ENCODE assay signal across 1 cellular context in genomic region chr7:6221340-6222319, GRCh38.
TF ChIP-seq lines count a peak whose summit lies in the region.

No MANE protein-coding gene starts in this region.

TF ChIP-seq in K562, 482 proteins besides CTCF, POLR2A, EP300 and RAD21 (continued from another document and continues in another):
- no peak for TF ChIP-seq ATF2 (CRISPR knock-in tag; IDR thresholded peaks at IDR 0.05)
- no peak for TF ChIP-seq THRB (CRISPR knock-in tag; conservative IDR thresholded peaks at IDR 0.05)
- TF ChIP-seq FOXA1 (IDR thresholded peaks at IDR 0.05; ENCODE audit: borderline replicate concordance), result no peak
- TF ChIP-seq FOXJ2 (tag; IDR thresholded peaks at IDR 0.05), result no peak
- no peak for TF ChIP-seq TCF15 (CRISPR knock-in tag; IDR thresholded peaks at IDR 0.05)
- TF ChIP-seq CHD1 (IDR thresholded peaks at IDR 0.05; ENCODE audit: low read length), result no peak
- TF ChIP-seq ZBTB26 (CRISPR knock-in tag; IDR thresholded peaks at IDR 0.05), result no peak
- no peak for TF ChIP-seq U2AF1 (optimal IDR thresholded peaks at IDR 0.05; ENCODE audit: low read depth, low read length)
- no peak; the same call in 1 of the 2 replicates for TF ChIP-seq HMG20A (CRISPR knock-in tag; conservative IDR thresholded peaks at IDR 0.05)
- TF ChIP-seq ZNF780A (CRISPR knock-in tag; IDR thresholded peaks at IDR 0.05), result no peak
- TF ChIP-seq HMGN3 (IDR thresholded peaks at IDR 0.05; ENCODE audit: borderline replicate concordance, extremely low read depth, insufficient read length, low read depth, low read length), result no peak
- no peak for TF ChIP-seq ARHGAP35 (IDR thresholded peaks at IDR 0.05; ENCODE audit: partially characterized antibody)
- no peak for TF ChIP-seq ETV5 (CRISPR knock-in tag; IDR thresholded peaks at IDR 0.05; ENCODE audit: low read depth)
- no peak for TF ChIP-seq ZNF354B (CRISPR knock-in tag; IDR thresholded peaks at IDR 0.05)
- TF ChIP-seq SNIP1 (IDR thresholded peaks at IDR 0.05; ENCODE audit: low read depth), result no peak
- no peak for TF ChIP-seq ETS1 (conservative IDR thresholded peaks at IDR 0.05; ENCODE audit: control insufficient read depth, low read depth, low read length)
- TF ChIP-seq CBX3 (IDR thresholded peaks at IDR 0.05; ENCODE audit: borderline replicate concordance in 1 of 2, low read length in 2 of 2), result no peak
- TF ChIP-seq AFF1 (IDR thresholded peaks at IDR 0.05; ENCODE audit: low read depth in 1 of 2, partially characterized antibody in 2 of 2), result peak in 1 of 2 experiments; percentile 48
- TF ChIP-seq BRF2 (IDR thresholded peaks at IDR 0.05; ENCODE audit: borderline replicate concordance, insufficient read depth, insufficient read length), result no peak
- no peak for TF ChIP-seq NELFE (IDR thresholded peaks at IDR 0.05; ENCODE audit: insufficient read depth, insufficient read length)
- TF ChIP-seq TAF9B (IDR thresholded peaks at IDR 0.05; ENCODE audit: partially characterized antibody), result no peak
- TF ChIP-seq ZBTB5 (IDR thresholded peaks at IDR 0.05), result no peak
- TF ChIP-seq ZNF785 (CRISPR knock-in tag; IDR thresholded peaks at IDR 0.05), result no peak
- no peak for TF ChIP-seq BRD9 (IDR thresholded peaks at IDR 0.05; ENCODE audit: low read depth, partially characterized antibody)
- TF ChIP-seq RFX7 (CRISPR knock-in tag; IDR thresholded peaks at IDR 0.05), result no peak
- TF ChIP-seq ZSCAN29 (IDR thresholded peaks at IDR 0.05), result no peak
- no peak for TF ChIP-seq ZC3H8 (IDR thresholded peaks at IDR 0.05)
- no peak for TF ChIP-seq DMBX1 (CRISPR knock-in tag; IDR thresholded peaks at IDR 0.05; ENCODE audit: borderline replicate concordance)
- no peak for TF ChIP-seq UBTF (IDR thresholded peaks at IDR 0.05; ENCODE audit: borderline replicate concordance in 1 of 2, low read depth in 2 of 2, low read length in 2 of 2)
- no peak for TF ChIP-seq ZNF707 (CRISPR knock-in tag; conservative IDR thresholded peaks at IDR 0.05)
- no peak for TF ChIP-seq ZNF384 (IDR thresholded peaks at IDR 0.05; ENCODE audit: low read depth, low read length)
- no peak for TF ChIP-seq NFATC3 (IDR thresholded peaks at IDR 0.05)
- TF ChIP-seq ZNF23 (CRISPR knock-in tag; IDR thresholded peaks at IDR 0.05), result no peak
- TF ChIP-seq ZBTB17 (CRISPR knock-in tag; IDR thresholded peaks at IDR 0.05), result no peak
- TF ChIP-seq HDAC6 (IDR thresholded peaks at IDR 0.05; ENCODE audit: low read depth, low read length), result no peak
- TF ChIP-seq RFX1 (IDR thresholded peaks at IDR 0.05), result no peak
- TF ChIP-seq ZNF766 (CRISPR knock-in tag; conservative IDR thresholded peaks at IDR 0.05), result peak; percentile 86
- no peak for TF ChIP-seq ZNF253 (CRISPR knock-in tag; conservative IDR thresholded peaks at IDR 0.05)
- TF ChIP-seq ZNF398 (CRISPR knock-in tag; IDR thresholded peaks at IDR 0.05), result no peak
- TF ChIP-seq POLR2H (tag; IDR thresholded peaks at IDR 0.05; ENCODE audit: low read depth), result no peak
- no peak for TF ChIP-seq TFAP4 (CRISPR knock-in tag; IDR thresholded peaks at IDR 0.05; ENCODE audit: borderline replicate concordance)
- peak; percentile 38; the same call in 1 of the 2 replicates for TF ChIP-seq STAT5A (IDR thresholded peaks at IDR 0.05; ENCODE audit: borderline replicate concordance, low read length)
- TF ChIP-seq SNAPC5 (CRISPR knock-in tag; IDR thresholded peaks at IDR 0.05), result no peak
- no peak for TF ChIP-seq SRSF3 (IDR thresholded peaks at IDR 0.05; ENCODE audit: insufficient read depth, low read length)
- TF ChIP-seq SLC30A9 (CRISPR knock-in tag; IDR thresholded peaks at IDR 0.05), result no peak
- TF ChIP-seq HDAC2 (IDR thresholded peaks at IDR 0.05), result peak; percentile 64; the same call in 1 of the 2 replicates
- TF ChIP-seq MYBL2 (IDR thresholded peaks at IDR 0.05; ENCODE audit: low read depth), result no peak
- TF ChIP-seq MYBL2 (CRISPR knock-in tag; IDR thresholded peaks at IDR 0.05; ENCODE audit: borderline replicate concordance), result no peak
